In the genomic region with DNA sequence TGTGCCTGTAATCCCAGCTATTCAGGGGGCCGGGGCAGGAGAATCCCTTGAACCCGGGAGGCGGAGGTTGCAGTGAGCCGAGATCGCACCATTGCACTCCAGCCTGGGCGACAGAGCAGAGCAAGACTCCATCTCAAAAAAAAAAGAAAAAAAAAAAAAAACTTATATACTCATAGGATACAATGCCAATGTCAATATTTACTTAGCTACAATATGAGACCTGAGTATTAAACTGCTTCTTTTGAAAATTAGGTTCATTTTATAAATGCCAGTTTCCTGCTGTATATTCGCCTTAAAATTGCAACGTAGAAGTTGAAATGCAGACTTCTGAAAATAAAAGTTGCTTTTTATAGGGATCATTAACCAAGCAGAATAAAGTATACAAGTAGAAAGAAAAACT, we compare ENCODE assay signal across 1 cellular context.
A peak's percentile ranks its signal among the peaks of the same experiment; 100 is the strongest.
TF ChIP-seq lines count a peak whose summit lies in the region.

No MANE protein-coding gene starts in this region.

TF ChIP-seq in HepG2, 621 proteins besides CTCF, POLR2A, EP300 and RAD21:
- TF ChIP-seq FOXA1 (IDR thresholded peaks at IDR 0.05): peak; percentile 92
- TF ChIP-seq FOXA1 (CRISPR knock-in tag; IDR thresholded peaks at IDR 0.05): no peak
- no peak for TF ChIP-seq ZZZ3 (CRISPR knock-in tag; IDR thresholded peaks at IDR 0.05; ENCODE audit: borderline replicate concordance)
- no peak for TF ChIP-seq ZNF709 (CRISPR knock-in tag; IDR thresholded peaks at IDR 0.05)
